In genomic region chr4:154529737-154530136, GRCh38 we compare ENCODE assay signal across 15 cellular contexts. TPM values are rescaled to one million over a fixed set of nuclear protein-coding genes. Genes with fewer than 3 reads are reported as not detected.
"Had no signal": no experiment of that assay in that cellular context is flagged by ENCODE, and none has a peak within 500 bp of the region (broad histone marks: within the 10 kb centered on the region; RNA-seq: fewer than 3 reads in every experiment).

No MANE protein-coding gene starts in this region.

- H3K27ac ChIP-seq: cardiac muscle cell, ovary had no signal

- H3K4me1 Mint-ChIP-seq: natural killer cell; stimulated activated naive CD8-positive, alpha-beta T cell treated with anti-CD3 and anti-CD28 coated beads, Interleukin-15, amount 100 ng/mL, for 72 hours had no signal

- DNase-seq: activated CD4-positive, alpha-beta memory T cell treated with anti-CD3 and anti-CD28 coated beads for 36 hours; activated CD4-positive, alpha-beta T cell treated with anti-CD3 and anti-CD28 coated beads for 1 hour; activated gamma-delta T cell treated with Interleukin-2 at 50 U/mL for 16 hours; activated naive CD8-positive, alpha-beta T cell treated with anti-CD3 and anti-CD28 coated beads, Interleukin-2, amount 10 ng/mL, durations not matched to agents 7 days and 5 days; activated T-cell treated with anti-CD3 and anti-CD28 coated beads, Interleukin-2, amount 50 U/mL, for 4 hours; anterior cingulate cortex; glutamatergic neuron; natural killer cell; ovary; retina; stimulated activated CD4-positive, alpha-beta T cell treated with anti-CD3 and anti-CD28 coated beads, Interleukin-15, amount 100 ng/mL, for 24 hours; stimulated activated CD4-positive, alpha-beta T cell treated with anti-CD3 and anti-CD28 coated beads, Interleukin-4, amount 100 ng/mL, for 4 hours; stimulated activated naive CD8-positive, alpha-beta T cell treated with anti-CD3 and anti-CD28 coated beads, Interleukin-15, amount 100 ng/mL, for 72 hours had no signal

- H3K9me3 ChIP-seq: ovary had no signal

- H3K36me3 ChIP-seq: cardiac muscle cell, ovary had no signal

- H3K4me3 Mint-ChIP-seq: activated CD4-positive, alpha-beta memory T cell treated with anti-CD3 and anti-CD28 coated beads for 36 hours; activated naive CD8-positive, alpha-beta T cell treated with anti-CD3 and anti-CD28 coated beads, Interleukin-2, amount 10 ng/mL, durations not matched to agents 7 days and 5 days; activated T-cell treated with anti-CD3 and anti-CD28 coated beads, Interleukin-2, amount 50 U/mL, for 4 hours; natural killer cell; stimulated activated naive CD8-positive, alpha-beta T cell treated with anti-CD3 and anti-CD28 coated beads, Interleukin-15, amount 100 ng/mL, for 72 hours had no signal

- H3K36me3 Mint-ChIP-seq: activated CD4-positive, alpha-beta memory T cell treated with anti-CD3 and anti-CD28 coated beads for 36 hours; activated naive CD8-positive, alpha-beta T cell treated with anti-CD3 and anti-CD28 coated beads, Interleukin-2, amount 10 ng/mL, durations not matched to agents 7 days and 5 days; natural killer cell had no signal

- H3K27me3 ChIP-seq: ovary had no signal

- ATAC-seq: activated T-cell treated with anti-CD3 and anti-CD28 coated beads, Interleukin-2, amount 50 U/mL, for 4 hours; natural killer cell; stimulated activated naive CD8-positive, alpha-beta T cell treated with anti-CD3 and anti-CD28 coated beads, Interleukin-15, amount 100 ng/mL, for 72 hours had no signal

- H3K4me3 ChIP-seq: cardiac muscle cell, lung, ovary had no signal

- H3K27ac Mint-ChIP-seq: activated CD4-positive, alpha-beta memory T cell treated with anti-CD3 and anti-CD28 coated beads for 36 hours; activated naive CD8-positive, alpha-beta T cell treated with anti-CD3 and anti-CD28 coated beads, Interleukin-2, amount 10 ng/mL, durations not matched to agents 7 days and 5 days; natural killer cell; stimulated activated naive CD8-positive, alpha-beta T cell treated with anti-CD3 and anti-CD28 coated beads, Interleukin-15, amount 100 ng/mL, for 72 hours had no signal

RNA-seq across cellular contexts. Expression of gene FGB, which starts 33.1 kb away (rescaled TPM):
- total RNA-seq: activated CD4-positive, alpha-beta memory T cell treated with anti-CD3 and anti-CD28 coated beads for 36 hours; activated naive CD8-positive, alpha-beta T cell treated with anti-CD3 and anti-CD28 coated beads, Interleukin-2, amount 10 ng/mL, durations not matched to agents 7 days and 5 days; natural killer cell had no signal

RNA-seq across cellular contexts. Expression of gene DCHS2, which starts 38.1 kb away (rescaled TPM):
- total RNA-seq: activated CD4-positive, alpha-beta memory T cell treated with anti-CD3 and anti-CD28 coated beads for 36 hours; natural killer cell had no signal
